Comparison of ENCODE assay signal across 19 cellular contexts in genomic region chr7:155470686-155471638, GRCh38. TPM values are rescaled to one million over a fixed set of nuclear protein-coding genes. Genes with fewer than 3 reads are reported as not detected.
A peak's percentile ranks its signal among the peaks of the same experiment; 100 is the strongest.
DNase-seq lines count a peak whose midpoint lies in the region; ATAC-seq and TF ChIP-seq lines count a peak whose summit lies in the region.
"Had no signal": no experiment of that assay in that cellular context is flagged by ENCODE, and none has a peak within 500 bp of the region (broad histone marks: within the 10 kb centered on the region; RNA-seq: fewer than 3 reads in every experiment).

No MANE protein-coding gene starts in this region.

- in situ Hi-C loops in ACHN (cut with HindIII; ENCODE audit: low pct_ligation_motif_present, low pct_unique_long_range_greater_than_20kb, low sequenced_read_pairs), result no loop called here

- H3K9me3 Mint-ChIP-seq in endothelial cell (ENCODE audit: unreplicated experiment), result no peaks in the 10 kb centered on the region
- H3K9me3 Mint-ChIP-seq in nephron, result peaks cover 8% of the 10 kb centered on the region

- no peaks in the 10 kb centered on the region; the same call in 1 of the 2 replicates for H3K36me3 ChIP-seq in H7 (replicated peaks; ENCODE audit: control insufficient read depth, insufficient read depth, low read length)

- peak; percentile 60 for DNase-seq in ACHN
- peak; percentile 64 for DNase-seq in H7
- no peak for DNase-seq in endothelial cell (ENCODE audit: low spot score)
- no peak for DNase-seq in pons (ENCODE audit: low spot score)
- no peak for DNase-seq in NCI-H1048 (lab: John Stamatoyannopoulos, UW)
- DNase-seq: DMS79; left ventricle myocardium superior; NCI-H2029; NCI-H69; nephron progenitor cell; stimulated activated naive CD8-positive, alpha-beta T cell treated with anti-CD3 and anti-CD28 coated beads, Interleukin-15, amount 100 ng/mL, for 72 hours; T-cell had no signal

- H3K27ac Mint-ChIP-seq in endothelial cell (ENCODE audit: unreplicated experiment) (no peak overlapping the region), nephron (no peak overlapping the region)
- H3K27ac Mint-ChIP-seq: nephron progenitor cell, T-cell had no signal

- H3K27me3 ChIP-seq in H7 (ENCODE audit: control insufficient read depth, insufficient read depth, low read length), result peaks cover 100% of the 10 kb centered on the region

- H3K4me1 Mint-ChIP-seq in endothelial cell (ENCODE audit: unreplicated experiment) (peaks cover 24% of the 10 kb centered on the region), nephron (peaks cover 30% of the 10 kb centered on the region)

- H3K36me3 Mint-ChIP-seq in endothelial cell (ENCODE audit: low read depth, unreplicated experiment) (no peaks in the 10 kb centered on the region), nephron (ENCODE audit: low read depth) (no peaks in the 10 kb centered on the region)
- H3K36me3 Mint-ChIP-seq: T-cell had no signal

- H3K4me3 Mint-ChIP-seq in endothelial cell (ENCODE audit: unreplicated experiment), result peak overlapping the region; percentile 69
- H3K4me3 Mint-ChIP-seq in nephron, result peak overlapping the region in 2 of 3 experiments; percentile 13 to 19
- H3K4me3 Mint-ChIP-seq: nephron progenitor cell, T-cell had no signal

- H3K27me3 Mint-ChIP-seq in endothelial cell (ENCODE audit: unreplicated experiment) (peaks cover 28% of the 10 kb centered on the region), nephron (ENCODE audit: low read depth) (peaks cover 100% of the 10 kb centered on the region)

- ATAC-seq in HG02571 (IDR thresholded peaks at IDR 0.05; ENCODE audit: unreplicated experiment) (no peak), GM19328 (IDR thresholded peaks at IDR 0.05; ENCODE audit: unreplicated experiment) (no peak)
- ATAC-seq: activated CD4-positive, CD25-positive, alpha-beta regulatory T cell treated with anti-CD3 and anti-CD28 coated beads, Interleukin-2, amount 50 U/mL, for 24 hours; left ventricle myocardium superior; Panc1; stimulated activated naive CD8-positive, alpha-beta T cell treated with anti-CD3 and anti-CD28 coated beads, Interleukin-15, amount 100 ng/mL, for 72 hours; T-cell had no signal

- no peak overlapping the region for H3K4me3 ChIP-seq in H7 (ENCODE audit: insufficient read depth, low read depth, low read length)
- H3K4me3 ChIP-seq: GM12878 had no signal

- no peak for TF ChIP-seq CTCF in endothelial cell (IDR thresholded peaks at IDR 0.05; ENCODE audit: unreplicated experiment)
- TF ChIP-seq CTCF in nephron (IDR thresholded peaks at IDR 0.05; ENCODE audit: unreplicated experiment in 3 of 3), result no peak

RNA-seq across cellular contexts. Expression of gene EN2, which starts 13.0 kb away (rescaled TPM):
- 0.04 TPM in 1 of 2 replicates, not detected in the other for total RNA-seq in H7 (2014; rRNA removed; shearing (Covaris generic))
- total RNA-seq in endothelial cell (ENCODE audit: unreplicated experiment), result 2.1 TPM
- total RNA-seq: GM12878, left ventricle myocardium superior, M059J, T-cell had no signal

Comparison
In these comparisons a context has a peak if more than half of its experiments do, and no peak if none do; other contexts are left out.
1. DNase-seq: peak in ACHN (single experiment) and H7 (single experiment); none in endothelial cell (single experiment), pons (single experiment) and NCI-H1048 (single experiment).